Comparison of ENCODE assay signal across 10 cellular contexts in the genomic region with DNA sequence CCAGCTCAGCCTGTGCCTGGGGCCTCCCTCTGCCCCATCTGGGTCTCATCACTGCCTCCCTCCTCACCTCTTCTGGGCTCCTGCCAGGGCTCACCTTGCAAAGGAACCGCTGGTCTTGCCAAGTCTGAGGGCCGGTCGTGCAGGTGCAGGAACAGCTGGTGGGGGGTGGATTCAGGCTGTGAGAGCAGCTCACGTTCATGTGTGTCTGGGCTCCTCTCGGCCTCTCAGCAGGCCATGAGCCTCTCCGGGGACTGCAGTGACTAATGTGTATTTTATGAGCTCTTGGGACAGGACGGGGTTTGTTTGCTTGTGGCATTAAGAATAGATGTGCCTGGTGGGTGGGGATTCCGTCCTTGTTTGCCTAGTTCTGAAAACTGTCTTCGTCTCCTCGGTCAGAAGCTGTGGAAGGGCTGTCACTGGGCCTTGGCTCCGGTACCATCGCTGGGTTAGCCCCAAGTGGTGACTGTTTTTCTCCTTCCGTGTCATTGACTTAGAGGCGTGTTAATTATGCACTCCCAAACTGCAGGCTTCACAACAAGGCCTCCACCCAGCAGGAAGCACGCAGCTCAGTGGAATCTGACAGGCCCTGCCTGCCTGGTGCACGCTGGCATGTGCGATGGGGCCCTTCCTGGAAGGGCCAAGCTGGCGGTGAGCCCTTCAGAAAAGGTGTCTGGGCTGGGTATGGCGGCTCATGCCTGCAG.
DNase-seq lines count a peak whose midpoint lies in the region; ATAC-seq, FAIRE-seq and TF ChIP-seq lines count a peak whose summit lies in the region.
"Had no signal": no experiment of that assay in that cellular context is flagged by ENCODE, and none has a peak within 500 bp of the region (broad histone marks: within the 10 kb centered on the region; RNA-seq: fewer than 3 reads in every experiment).

No MANE protein-coding gene starts in this region.

- TF ChIP-seq POLR2A in H54 (IDR thresholded peaks at IDR 0.05; ENCODE audit: low read depth, low read length): no peak

- peaks cover 19% of the 10 kb centered on the region for H3K4me1 Mint-ChIP-seq in endodermal cell
- H3K4me1 Mint-ChIP-seq: activated naive CD4-positive, alpha-beta T cell treated with anti-CD3 and anti-CD28 coated beads, Interleukin-2, amount 10 ng/mL, durations not matched to agents 7 days and 5 days had no signal

- H3K36me3 ChIP-seq in endodermal cell (ENCODE audit: control insufficient read depth, insufficient read depth, low read length): peaks cover 4% of the 10 kb centered on the region
- no peaks in the 10 kb centered on the region for H3K36me3 ChIP-seq in smooth muscle cell (ENCODE audit: low read depth)

- H3K27me3 ChIP-seq in endodermal cell (ENCODE audit: control insufficient read depth, insufficient read depth, low read length, poor library complexity, severe bottlenecking): no peaks in the 10 kb centered on the region
- H3K27me3 ChIP-seq in smooth muscle cell (ENCODE audit: low read depth): no peaks in the 10 kb centered on the region

- H3K9ac ChIP-seq in endodermal cell (ENCODE audit: extremely low read depth, low read length, poor library complexity, severe bottlenecking) (no peak overlapping the region), smooth muscle cell (ENCODE audit: low read depth) (no peak overlapping the region)

- no peak for ATAC-seq in GM18868 (IDR thresholded peaks at IDR 0.05; ENCODE audit: unreplicated experiment)

- peaks cover 93% of the 10 kb centered on the region for H4K20me1 ChIP-seq in smooth muscle cell (ENCODE audit: low read depth)

- H3K4me3 ChIP-seq in endodermal cell (ENCODE audit: low read length) (no peak overlapping the region), smooth muscle cell (no peak overlapping the region)

- no peaks in the 10 kb centered on the region for H3K27me3 Mint-ChIP-seq in endodermal cell (ENCODE audit: insufficient read depth)
- H3K27me3 Mint-ChIP-seq: activated naive CD4-positive, alpha-beta T cell treated with anti-CD3 and anti-CD28 coated beads, Interleukin-2, amount 10 ng/mL, durations not matched to agents 7 days and 5 days had no signal

- H3K79me2 ChIP-seq in smooth muscle cell (ENCODE audit: low read depth): peaks cover 18% of the 10 kb centered on the region

- H2AFZ ChIP-seq in smooth muscle cell (ENCODE audit: low read depth): no peak overlapping the region

- no peaks in the 10 kb centered on the region for H3K9me3 Mint-ChIP-seq in endodermal cell
- H3K9me3 Mint-ChIP-seq: activated naive CD4-positive, alpha-beta T cell treated with anti-CD3 and anti-CD28 coated beads, Interleukin-2, amount 10 ng/mL, durations not matched to agents 7 days and 5 days had no signal

- FAIRE-seq in H54 (lab: Jason Lieb, UNC): no peak

- H3K27ac ChIP-seq in endodermal cell (ENCODE audit: low read depth, low read length): peak overlapping the region; percentile 78
- H3K27ac ChIP-seq in smooth muscle cell (ENCODE audit: low read depth): peak overlapping the region; percentile 55

- H3K4me1 ChIP-seq in endodermal cell (ENCODE audit: control insufficient read depth, insufficient read depth, low read length): peaks cover 9% of the 10 kb centered on the region
- peaks cover 6% of the 10 kb centered on the region for H3K4me1 ChIP-seq in smooth muscle cell (ENCODE audit: low read depth)

- no peak overlapping the region for H3K4me3 Mint-ChIP-seq in endodermal cell
- H3K4me3 Mint-ChIP-seq: activated naive CD4-positive, alpha-beta T cell treated with anti-CD3 and anti-CD28 coated beads, Interleukin-2, amount 10 ng/mL, durations not matched to agents 7 days and 5 days had no signal

- peaks cover 23% of the 10 kb centered on the region for H3K36me3 Mint-ChIP-seq in endodermal cell (ENCODE audit: low read depth)

- H3K9me3 ChIP-seq in endodermal cell (ENCODE audit: control insufficient read depth, low read length): no peaks in the 10 kb centered on the region
- no peaks in the 10 kb centered on the region for H3K9me3 ChIP-seq in smooth muscle cell (replicated peaks; ENCODE audit: low read depth)

- DNase-seq in H54 (ENCODE audit: insufficient read length, low spot score) (peak; percentile 93), NCI-H345 treated with DMSO at 0.1 percent for 48 hours (lab: John Stamatoyannopoulos, UW; ENCODE audit: unreplicated experiment) (peak; percentile 94), endodermal cell (no peak), smooth muscle cell (lab: John Stamatoyannopoulos, UW; ENCODE audit: unreplicated experiment) (peak; percentile 18), HUDEP-2 (lab: John Stamatoyannopoulos, UW; ENCODE audit: unreplicated experiment in 76 of 76) (no peak), NCI-H226 (no peak)
- no peak for DNase-seq in stimulated activated CD4-positive, alpha-beta T cell treated with anti-CD3 and anti-CD28 coated beads, Interleukin-2, amount 100 ng/mL, for 24 hours
- DNase-seq: activated naive CD4-positive, alpha-beta T cell treated with anti-CD3 and anti-CD28 coated beads, Interleukin-2, amount 10 ng/mL, durations not matched to agents 7 days and 5 days; left cardiac atrium had no signal

- peak overlapping the region; percentile 76 for H3K4me2 ChIP-seq in smooth muscle cell

- peak overlapping the region; percentile 85 for H3K27ac Mint-ChIP-seq in endodermal cell
- H3K27ac Mint-ChIP-seq: activated naive CD4-positive, alpha-beta T cell treated with anti-CD3 and anti-CD28 coated beads, Interleukin-2, amount 10 ng/mL, durations not matched to agents 7 days and 5 days had no signal

- 66 to 78% methylated on average over 11 to 19 of the region's 19 CpGs for WGBS in endodermal cell (ENCODE audit: insufficient coverage in 1 of 2, insufficient read length in 1 of 2), 2 experiments
- whole genome bisulfite sequencing in smooth muscle cell (ENCODE audit: low lambda C conversion rate): 24% methylated on average over 19 of the region's 19 CpGs

- H3F3A ChIP-seq in smooth muscle cell (ENCODE audit: low read depth): peaks cover 11% of the 10 kb centered on the region

- TF ChIP-seq CTCF in endodermal cell (conservative IDR thresholded peaks at IDR 0.05): no peak
- no peak for TF ChIP-seq CTCF in smooth muscle cell (IDR thresholded peaks at IDR 0.05; ENCODE audit: borderline replicate concordance, insufficient read depth, poor library complexity, severe bottlenecking)

Comparison
In these comparisons a context has a peak if more than half of its experiments do, and no peak if none do; other contexts are left out.
1. DNase-seq: peak in H54 (single experiment), NCI-H345 treated with DMSO at 0.1 percent for 48 hours (single experiment) and smooth muscle cell (single experiment); none in endodermal cell (single experiment), HUDEP-2 (0 of 76), stimulated activated CD4-positive, alpha-beta T cell treated with anti-CD3 and anti-CD28 coated beads, Interleukin-2, amount 100 ng/mL, for 24 hours (0 of 2) and NCI-H226 (single experiment).